Comparison of ENCODE assay signal across 23 cellular contexts in genomic region chr9:106877345-106877744, GRCh38. TPM values are rescaled to one million over a fixed set of nuclear protein-coding genes. Genes with fewer than 3 reads are reported as not detected.
"Had no signal": no experiment of that assay in that cellular context is flagged by ENCODE, and none has a peak within 500 bp of the region (broad histone marks: within the 10 kb centered on the region; RNA-seq: fewer than 3 reads in every experiment).

No MANE protein-coding gene starts in this region.

- ATAC-seq: heart right ventricle; left lobe of liver; naive thymus-derived CD8-positive, alpha-beta T cell; right cardiac atrium had no signal

- H3K4me3 ChIP-seq: coronary artery, heart right ventricle, prostate gland, testis, upper lobe of left lung had no signal

- H3K4me1 Mint-ChIP-seq: activated naive CD8-positive, alpha-beta T cell treated with anti-CD3 and anti-CD28 coated beads for 36 hours; naive thymus-derived CD8-positive, alpha-beta T cell had no signal

- H3K27ac ChIP-seq: coronary artery, upper lobe of left lung had no signal

- H3K4me3 Mint-ChIP-seq: activated naive CD8-positive, alpha-beta T cell treated with anti-CD3 and anti-CD28 coated beads for 36 hours; immature natural killer cell; mesothelial cell of epicardium; naive thymus-derived CD8-positive, alpha-beta T cell; T-helper 1 cell treated with Interleukin-12 subunit alpha and Interleukin-12 subunit beta and Interleukin-4 antibody, amounts not matched to agents 30 μg/mL and 1 μg/mL, for 36 hours had no signal

- DNase-seq: activated CD4-positive, alpha-beta T cell treated with anti-CD3 and anti-CD28 coated beads for 4 hours; activated CD4-positive, alpha-beta T cell treated with anti-CD3 and anti-CD28 coated beads, Interleukin-2, amount 50 U/mL, for 48 hours; activated CD4-positive, CD25-positive, alpha-beta regulatory T cell; activated naive CD4-positive, alpha-beta T cell treated with Interleukin-2 at 50 U/mL for 16 hours; activated naive CD8-positive, alpha-beta T cell treated with anti-CD3 and anti-CD28 coated beads for 36 hours; activated T-cell treated with anti-CD3 and anti-CD28 coated beads, Interleukin-2, amount 50 U/mL, for 48 hours; amniotic stem cell; cerebellar nuclear complex; heart right ventricle; immature natural killer cell; mammary epithelial cell; naive thymus-derived CD8-positive, alpha-beta T cell; stimulated activated CD4-positive, alpha-beta T cell treated with anti-CD3 and anti-CD28 coated beads, Interleukin-4, amount 100 ng/mL, for 1 hour; stimulated activated naive CD4-positive, alpha-beta T cell; T1000; testis; upper lobe of left lung had no signal

- H3K36me3 ChIP-seq: heart right ventricle, prostate gland, upper lobe of left lung had no signal

- H3K27me3 ChIP-seq: heart right ventricle, testis, upper lobe of left lung had no signal

- H3K27ac Mint-ChIP-seq: activated naive CD8-positive, alpha-beta T cell treated with anti-CD3 and anti-CD28 coated beads for 36 hours; immature natural killer cell; naive thymus-derived CD8-positive, alpha-beta T cell; T-helper 1 cell treated with Interleukin-12 subunit alpha and Interleukin-12 subunit beta and Interleukin-4 antibody, amounts not matched to agents 30 μg/mL and 1 μg/mL, for 36 hours had no signal

- H3K36me3 Mint-ChIP-seq: activated naive CD8-positive, alpha-beta T cell treated with anti-CD3 and anti-CD28 coated beads for 36 hours; immature natural killer cell; naive thymus-derived CD8-positive, alpha-beta T cell had no signal

- H3K9me3 Mint-ChIP-seq: activated naive CD8-positive, alpha-beta T cell treated with anti-CD3 and anti-CD28 coated beads for 36 hours; immature natural killer cell; mesothelial cell of epicardium; naive thymus-derived CD8-positive, alpha-beta T cell; T-helper 1 cell treated with Interleukin-12 subunit alpha and Interleukin-12 subunit beta and Interleukin-4 antibody, amounts not matched to agents 30 μg/mL and 1 μg/mL, for 36 hours had no signal

- H3K9me3 ChIP-seq: heart right ventricle, prostate gland, testis, upper lobe of left lung had no signal

- H3K27me3 Mint-ChIP-seq: activated naive CD8-positive, alpha-beta T cell treated with anti-CD3 and anti-CD28 coated beads for 36 hours had no signal

RNA-seq across cellular contexts. Expression of gene ZNF462, which starts 14.4 kb away (rescaled TPM):
- total RNA-seq: naive thymus-derived CD8-positive, alpha-beta T cell had no signal
- polyA plus RNA-seq: naive thymus-derived CD8-positive, alpha-beta T cell had no signal
